In genomic region chr5:151029179-151029855, GRCh38 we compare ENCODE assay signal across 24 cellular contexts. TPM values are rescaled to one million over a fixed set of nuclear protein-coding genes. Genes with fewer than 3 reads are reported as not detected.
DNase-seq lines count a peak whose midpoint lies in the region; ATAC-seq and TF ChIP-seq lines count a peak whose summit lies in the region.
"Had no signal": no experiment of that assay in that cellular context is flagged by ENCODE, and none has a peak within 500 bp of the region (broad histone marks: within the 10 kb centered on the region; RNA-seq: fewer than 3 reads in every experiment).

No MANE protein-coding gene starts in this region.

- H3K27me3 ChIP-seq in colonic mucosa (no peaks in the 10 kb centered on the region), right atrium auricular region (no peaks in the 10 kb centered on the region), tibial nerve (no peaks in the 10 kb centered on the region)
- H3K27me3 ChIP-seq: dorsolateral prefrontal cortex had no signal

- ATAC-seq in sciatic nerve (peak; percentile 36), GM19397 (IDR thresholded peaks at IDR 0.05; ENCODE audit: unreplicated experiment) (no peak), GM19467 (IDR thresholded peaks at IDR 0.05; ENCODE audit: unreplicated experiment) (no peak)
- ATAC-seq: activated T-cell treated with anti-CD3 and anti-CD28 coated beads, Interleukin-2, amount 50 U/mL, for 4 hours; GM23338 had no signal

- H3K27ac ChIP-seq in colonic mucosa: peak overlapping the region; percentile 22
- peak overlapping the region; percentile 49 to 79 for H3K27ac ChIP-seq in right atrium auricular region
- peak overlapping the region; percentile 55 to 68 (median 62) for H3K27ac ChIP-seq in tibial nerve
- H3K27ac ChIP-seq: epithelial cell of prostate had no signal

- no peaks in the 10 kb centered on the region for H3K4me1 ChIP-seq in colonic mucosa
- peaks cover 0 to 67% of the 10 kb centered on the region in 2 donors for H3K4me1 ChIP-seq in right atrium auricular region
- H3K4me1 ChIP-seq in tibial nerve: peaks cover 0 to 56% (median 28%) of the 10 kb centered on the region in 4 donors

- WGBS in tibial nerve, 2 donors: 94 to 98% methylated on average over 7 of the region's 7 CpGs

- intact Hi-C loops in colonic mucosa (cut with DNase I) (no loop called here), sciatic nerve (cut with DNase I) (no loop called here)

- no peak for TF ChIP-seq POLR2A in tibial nerve (IDR thresholded peaks at IDR 0.05)

- peak in 1 of 2 donors; percentile 2 for TF ChIP-seq EP300 in tibial nerve (IDR thresholded peaks at IDR 0.05)

- H3K4me3 ChIP-seq in colonic mucosa: no peak overlapping the region
- no peak overlapping the region for H3K4me3 ChIP-seq in right atrium auricular region
- no peak overlapping the region for H3K4me3 ChIP-seq in tibial nerve
- H3K4me3 ChIP-seq: dorsolateral prefrontal cortex, GM23338 had no signal

- H3K9ac ChIP-seq in colonic mucosa (ENCODE audit: low read depth in 2 of 2, low read length in 2 of 2): no peak overlapping the region

- TF ChIP-seq CTCF in colonic mucosa (IDR thresholded peaks at IDR 0.05): no peak
- no peak for TF ChIP-seq CTCF in right atrium auricular region (IDR thresholded peaks at IDR 0.05)
- TF ChIP-seq CTCF in tibial nerve (IDR thresholded peaks at IDR 0.05): no peak

- H3K9me3 ChIP-seq in colonic mucosa (no peaks in the 10 kb centered on the region), right atrium auricular region (no peaks in the 10 kb centered on the region), tibial nerve (no peaks in the 10 kb centered on the region)

- DNase-seq in colonic mucosa (no peak), right atrium auricular region (ENCODE audit: low spot score) (no peak), sciatic nerve (ENCODE audit: low spot score) (no peak), tibial nerve (ENCODE audit: low spot score in 2 of 2) (no peak), DMS53 (lab: John Stamatoyannopoulos, UW) (no peak)
- no peak for DNase-seq in effector CD4-positive, alpha-beta T cell
- DNase-seq: activated CD4-positive, CD25-positive, alpha-beta regulatory T cell treated with anti-CD3 and anti-CD28 coated beads, Interleukin-2, amount 50 U/mL, for 72 hours; activated CD8-positive, alpha-beta memory T cell treated with anti-CD3 and anti-CD28 coated beads for 24 hours; activated naive CD4-positive, alpha-beta T cell treated with anti-CD3 and anti-CD28 coated beads for 36 hours; activated T-cell treated with anti-CD3 and anti-CD28 coated beads, Interleukin-2, amount 50 U/mL, for 4 hours; caudate nucleus; dorsolateral prefrontal cortex; foreskin fibroblast; islet precursor cell; naive B cell; NCI-H187 treated with DMSO at 0.1 percent for 48 hours; NCI-H2227 treated with DMSO at 0.1 percent for 48 hours; NCI-H82; nucleus accumbens; SHP77 treated with DMSO at 0.1 percent for 48 hours had no signal

- peaks cover 18% of the 10 kb centered on the region for H3K36me3 ChIP-seq in colonic mucosa
- peaks cover 87% of the 10 kb centered on the region for H3K36me3 ChIP-seq in right atrium auricular region
- peaks cover 2 to 100% (median 29%) of the 10 kb centered on the region in 3 donors for H3K36me3 ChIP-seq in tibial nerve

RNA-seq across cellular contexts. Expression of gene GPX3, which starts 8.9 kb away (rescaled TPM):
- total RNA-seq in colonic mucosa (10 to 100 TPM; 30.2 to 60.5 TPM), right atrium auricular region (1,000 to 10,000 TPM; 2,222 to 2,480 TPM), sciatic nerve (1,443 TPM), tibial nerve (1,000 to 10,000 TPM; 3,864 to 9,036 (median 5,113) TPM)
- total RNA-seq: activated naive CD4-positive, alpha-beta T cell treated with anti-CD3 and anti-CD28 coated beads for 36 hours had no signal

RNA-seq across cellular contexts. Expression of gene TNIP1, which starts 51.5 kb away (rescaled TPM):
- 100 to 1,000 TPM; 153 to 220 TPM for total RNA-seq in colonic mucosa
- 10 to 100 TPM; 68.9 to 92.6 TPM for total RNA-seq in right atrium auricular region
- total RNA-seq in sciatic nerve: 80.2 TPM
- total RNA-seq in tibial nerve: 100 to 1,000 TPM in 1 of 4 donors, 10 to 100 TPM in 3; 91.2 to 108 (median 94.3) TPM

Comparison
In these comparisons a context has a peak if more than half of its experiments do, and no peak if none do; other contexts are left out.
1. RNA of gene GPX3, which starts 8.9 kb away (total RNA-seq): 3,864 to 9,036 TPM in tibial nerve, 2,222 to 2,480 TPM in right atrium auricular region and 1,443 TPM in sciatic nerve (single experiment); 30.2 to 60.5 TPM in colonic mucosa; every median in the first group is over 10 times any median in the second.
2. Peak in every context shown above with its lines, with median percentiles within 50 percentile points of each other: H3K27ac ChIP-seq.